ENCODE assay signal across 1 cellular context in the genomic region with DNA sequence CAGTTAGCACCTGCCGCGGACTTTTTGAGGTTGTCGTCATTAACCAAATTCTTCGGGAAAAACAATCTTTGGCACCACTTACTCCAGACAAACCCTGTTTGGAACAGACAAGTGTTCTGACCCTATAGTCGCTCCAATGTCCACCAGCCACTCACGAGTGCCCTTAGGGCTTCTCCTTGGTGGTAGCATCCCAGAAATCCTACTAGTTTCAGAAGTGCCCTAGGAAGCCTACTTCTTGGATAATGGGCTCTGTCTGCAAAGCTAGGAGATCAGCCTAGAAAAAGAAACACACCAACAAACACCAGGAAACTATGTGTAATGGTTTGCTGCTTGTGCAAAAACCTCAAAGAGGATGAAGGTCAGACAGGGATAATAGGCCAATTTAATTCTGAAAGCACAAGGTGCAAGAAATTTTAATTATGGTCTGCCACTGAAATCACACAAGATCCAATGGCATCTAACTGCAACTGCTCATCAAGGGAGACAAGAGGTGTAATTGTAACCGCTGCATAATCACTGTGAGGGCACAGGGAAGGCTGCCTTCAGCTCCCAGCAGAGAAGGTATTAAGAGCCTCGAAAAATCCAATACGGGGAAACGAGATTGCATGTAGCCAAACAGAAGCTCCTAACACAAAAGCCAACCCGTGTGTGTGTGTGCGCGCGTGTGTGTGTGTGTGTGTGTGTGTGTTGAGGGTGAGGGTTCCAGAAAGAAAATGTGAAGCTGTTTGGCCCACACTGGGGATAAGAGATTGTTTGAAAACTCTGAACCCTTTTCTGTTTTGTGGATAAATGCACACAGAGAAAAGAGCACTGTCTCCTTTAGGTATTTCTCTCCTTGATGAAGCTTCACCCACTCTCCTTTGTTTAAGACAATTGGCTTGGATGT.
TF ChIP-seq lines count a peak whose summit lies in the region.

No MANE protein-coding gene starts in this region.

TF ChIP-seq in IMR-90, 13 proteins besides CTCF, POLR2A, EP300 and RAD21 (continued from another document):
- no peak for TF ChIP-seq CEBPB (IDR thresholded peaks at IDR 0.05; ENCODE audit: low read depth, low read length)
- TF ChIP-seq NFE2L2 (IDR thresholded peaks at IDR 0.05; ENCODE audit: low read depth, low read length): no peak
